21 cellular contexts compared by ENCODE assay signal in the genomic region with DNA sequence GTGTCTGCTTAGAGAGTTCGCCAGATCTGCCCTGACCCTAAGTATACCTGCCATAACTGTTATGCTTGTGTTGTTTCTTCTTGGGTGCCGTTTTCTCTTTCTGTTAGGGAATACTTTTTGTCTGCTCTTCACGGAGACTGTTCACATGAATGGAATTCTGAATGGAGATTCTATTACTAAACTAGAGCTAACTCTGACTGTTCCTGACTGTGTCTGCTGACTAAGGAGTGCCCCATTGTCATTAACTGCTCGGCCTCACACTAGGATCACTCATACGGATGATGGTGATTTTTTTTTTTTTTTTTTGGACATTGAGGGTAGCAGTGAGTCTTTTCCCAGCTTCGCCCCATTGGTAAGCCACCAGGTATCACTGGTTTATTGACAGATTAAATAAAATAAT.
DNase-seq lines count a peak whose midpoint lies in the region; FAIRE-seq and TF ChIP-seq lines count a peak whose summit lies in the region.
"Had no signal": no experiment of that assay in that cellular context is flagged by ENCODE, and none has a peak within 500 bp of the region (broad histone marks: within the 10 kb centered on the region; RNA-seq: fewer than 3 reads in every experiment).

No MANE protein-coding gene starts in this region.

- peak overlapping the region; percentile 45 for H2AFZ ChIP-seq in astrocyte (ENCODE audit: low read depth, low read length)
- H2AFZ ChIP-seq: GM23338 had no signal

- H3K27ac Mint-ChIP-seq in HFFc6 (peak overlapping the region; percentile 45; the same call in 1 of the 2 replicates), astrocyte (ENCODE audit: unreplicated experiment) (no peak overlapping the region), nephron (peak overlapping the region; percentile 1 to 61 (median 20))
- H3K27ac Mint-ChIP-seq in activated naive CD4-positive, alpha-beta T cell treated with anti-CD3 and anti-CD28 coated beads for 36 hours = no peak overlapping the region
- H3K27ac Mint-ChIP-seq: CD8-positive, alpha-beta memory T cell; GM23338 had no signal

- DNase-seq in AG20443 (ENCODE audit: low spot score) (peak; percentile 14), HFFc6 (no peak), astrocyte (ENCODE audit: low read depth) (no peak), posterior cingulate gyrus (no peak), NCI-H2171 treated with DMSO at 0.1 percent for 48 hours (lab: John Stamatoyannopoulos, UW) (no peak)
- DNase-seq in activated naive CD4-positive, alpha-beta T cell treated with anti-CD3 and anti-CD28 coated beads for 36 hours = no peak
- DNase-seq: BE2C; CD8-positive, alpha-beta memory T cell; DMS79 treated with DMSO at 0.1 percent for 48 hours; KBM-7; MG63; NCI-H1105 treated with DMSO at 0.1 percent for 48 hours; NCI-H2029; NCI-H2227 treated with DMSO at 0.1 percent for 48 hours; NCI-H526 treated with DMSO at 0.1 percent for 48 hours; SHP77 treated with DMSO at 0.1 percent for 48 hours had no signal

- H3K36me3 Mint-ChIP-seq in HFFc6 (ENCODE audit: low read depth) = no peaks in the 10 kb centered on the region
- H3K36me3 Mint-ChIP-seq in astrocyte (ENCODE audit: low read depth, unreplicated experiment) = no peaks in the 10 kb centered on the region
- H3K36me3 Mint-ChIP-seq in nephron (ENCODE audit: low read depth) = no peaks in the 10 kb centered on the region
- H3K36me3 Mint-ChIP-seq in activated naive CD4-positive, alpha-beta T cell treated with anti-CD3 and anti-CD28 coated beads for 36 hours (ENCODE audit: low read depth) = no peaks in the 10 kb centered on the region
- H3K36me3 Mint-ChIP-seq: CD14-positive monocyte; CD8-positive, alpha-beta memory T cell had no signal

- H3K9ac ChIP-seq in astrocyte (ENCODE audit: low read length) = no peak overlapping the region

- FAIRE-seq in astrocyte (lab: Jason Lieb, UNC) = no peak
- FAIRE-seq: HepG2 had no signal

- peaks cover 4% of the 10 kb centered on the region for H3K4me1 ChIP-seq in astrocyte (ENCODE audit: insufficient read depth, low read length)
- H3K4me1 ChIP-seq: BE2C had no signal

- H3K4me3 Mint-ChIP-seq in HFFc6 (peak overlapping the region; percentile 20; the same call in 1 of the 2 replicates), astrocyte (ENCODE audit: unreplicated experiment) (no peak overlapping the region), nephron (no peak overlapping the region)
- no peak overlapping the region for H3K4me3 Mint-ChIP-seq in activated naive CD4-positive, alpha-beta T cell treated with anti-CD3 and anti-CD28 coated beads for 36 hours
- H3K4me3 Mint-ChIP-seq: CD14-positive monocyte; CD8-positive, alpha-beta memory T cell; GM23338 had no signal

- no peaks in the 10 kb centered on the region for H3K79me2 ChIP-seq in astrocyte (ENCODE audit: insufficient read depth, low read length)

- no peaks in the 10 kb centered on the region for H3K27me3 ChIP-seq in astrocyte (ENCODE audit: insufficient read depth, low read length)
- H3K27me3 ChIP-seq: BE2C, MG63 had no signal

- H3K9me3 ChIP-seq in astrocyte (ENCODE audit: insufficient read depth, low read depth, low read length) = no peaks in the 10 kb centered on the region
- H3K9me3 ChIP-seq: BE2C, MG63 had no signal

- no peaks in the 10 kb centered on the region for H4K20me1 ChIP-seq in astrocyte (ENCODE audit: insufficient read depth, low read length)

- H3K27me3 Mint-ChIP-seq in HFFc6 (ENCODE audit: insufficient read depth) = no peaks in the 10 kb centered on the region
- no peaks in the 10 kb centered on the region for H3K27me3 Mint-ChIP-seq in astrocyte (ENCODE audit: low read depth, unreplicated experiment)
- H3K27me3 Mint-ChIP-seq in nephron (ENCODE audit: low read depth) = no peaks in the 10 kb centered on the region
- H3K27me3 Mint-ChIP-seq in activated naive CD4-positive, alpha-beta T cell treated with anti-CD3 and anti-CD28 coated beads for 36 hours (ENCODE audit: low read depth) = peaks cover 3% of the 10 kb centered on the region
- H3K27me3 Mint-ChIP-seq: CD8-positive, alpha-beta memory T cell had no signal

- intact Hi-C loops in posterior cingulate gyrus (cut with DNase I) = no loop called here
- intact Hi-C loops in activated naive CD4-positive, alpha-beta T cell treated with anti-CD3 and anti-CD28 coated beads for 36 hours (cut with micrococcal nuclease) = no loop called here

- H3K4me2 ChIP-seq in astrocyte (ENCODE audit: low read length) = peak overlapping the region; percentile 34
- H3K4me2 ChIP-seq: GM23338 had no signal

- H3K9me3 Mint-ChIP-seq in HFFc6 (no peaks in the 10 kb centered on the region), astrocyte (ENCODE audit: unreplicated experiment) (no peaks in the 10 kb centered on the region), nephron (no peaks in the 10 kb centered on the region)
- no peaks in the 10 kb centered on the region for H3K9me3 Mint-ChIP-seq in activated naive CD4-positive, alpha-beta T cell treated with anti-CD3 and anti-CD28 coated beads for 36 hours
- H3K9me3 Mint-ChIP-seq: CD14-positive monocyte, GM23338 had no signal

- no peak overlapping the region for H3K27ac ChIP-seq in astrocyte (ENCODE audit: low read depth, low read length)
- H3K27ac ChIP-seq: 22Rv1 had no signal

- H3K4me1 Mint-ChIP-seq in HFFc6 (ENCODE audit: low read depth) = peaks cover 48% of the 10 kb centered on the region
- no peaks in the 10 kb centered on the region for H3K4me1 Mint-ChIP-seq in astrocyte (ENCODE audit: low read depth, unreplicated experiment)
- H3K4me1 Mint-ChIP-seq in nephron = peaks cover 32% of the 10 kb centered on the region
- H3K4me1 Mint-ChIP-seq in activated naive CD4-positive, alpha-beta T cell treated with anti-CD3 and anti-CD28 coated beads for 36 hours (ENCODE audit: low read depth) = no peaks in the 10 kb centered on the region
- H3K4me1 Mint-ChIP-seq: CD8-positive, alpha-beta memory T cell had no signal

- CTCF ChIA-PET in activated naive CD4-positive, alpha-beta T cell treated with anti-CD3 and anti-CD28 coated beads for 36 hours (lab: Charles Lee) = interaction anchor here (0.6 to 3.3 kb wide), 2 partner anchors 642 to 646 kb away, joined by 3 to 27 read pairs; no protein-coding TSS in a partner anchor

- TF ChIP-seq CTCF in HFFc6 (IDR thresholded peaks at IDR 0.05) = no peak
- TF ChIP-seq CTCF in astrocyte (IDR thresholded peaks at IDR 0.05; ENCODE audit: insufficient read depth, low read depth, low read length) = no peak
- TF ChIP-seq CTCF in nephron (IDR thresholded peaks at IDR 0.05; ENCODE audit: unreplicated experiment in 3 of 3) = no peak

- H3K36me3 ChIP-seq in astrocyte (ENCODE audit: insufficient read depth, low read length) = no peaks in the 10 kb centered on the region
- H3K36me3 ChIP-seq: BE2C, MG63 had no signal

- H3K4me3 ChIP-seq in astrocyte (ENCODE audit: insufficient read depth, low read depth, low read length) = no peak overlapping the region
- H3K4me3 ChIP-seq: GM23338, MG63 had no signal

Comparison
In these comparisons a context has a peak if more than half of its experiments do, and no peak if none do; other contexts are left out.
1. H3K27ac Mint-ChIP-seq: peak in HFFc6 (single experiment) and nephron (3 of 3); none in astrocyte (single experiment) and activated naive CD4-positive, alpha-beta T cell treated with anti-CD3 and anti-CD28 coated beads for 36 hours (single experiment).